ENCODE assay signal across 16 cellular contexts in genomic region chr4:102511830-102512605, GRCh38.
"Had no signal": no experiment of that assay in that cellular context is flagged by ENCODE, and none has a peak within 500 bp of the region (broad histone marks: within the 10 kb centered on the region; RNA-seq: fewer than 3 reads in every experiment).

No MANE protein-coding gene starts in this region.

- DNase-seq: activated CD4-positive, alpha-beta T cell treated with anti-CD3 and anti-CD28 coated beads, Interleukin-2, amount 50 U/mL, for 4 hours; activated CD4-positive, CD25-positive, alpha-beta regulatory T cell treated with anti-CD3 and anti-CD28 coated beads, Interleukin-2, amount 50 U/mL, for 72 hours; activated naive CD4-positive, alpha-beta T cell; adrenal gland; body of pancreas; effector memory CD8-positive, alpha-beta T cell; erythroblast; lower lobe of right lung; occipital lobe; spleen; stimulated activated CD4-positive, alpha-beta T cell treated with anti-CD3 and anti-CD28 coated beads, Interleukin-1b, Interleukin-23, amount 100 ng/mL, for 48 hours; stimulated activated naive B cell treated with anti-CD40 and anti-IgM and Interleukin-4, amounts not matched to agents 10 μg/mL and 1 μg/mL and 100 μg/mL, for 72 hours; T-helper 9 cell had no signal

- H3K4me3 ChIP-seq: adrenal gland, body of pancreas, lower lobe of right lung, spleen had no signal

- H3K27me3 Mint-ChIP-seq: central memory CD8-positive, alpha-beta T cell; effector memory CD8-positive, alpha-beta T cell; stimulated activated naive B cell treated with anti-CD40 and anti-IgM and Interleukin-4, amounts not matched to agents 10 μg/mL and 1 μg/mL and 100 μg/mL, for 72 hours had no signal

- H3K36me3 ChIP-seq: adrenal gland, lower lobe of right lung had no signal

- H3K27ac ChIP-seq: adrenal gland, body of pancreas, lower lobe of right lung, spleen had no signal

- H3K27ac Mint-ChIP-seq: effector memory CD8-positive, alpha-beta T cell; mesothelial cell of epicardium had no signal

- H3K4me3 Mint-ChIP-seq: central memory CD8-positive, alpha-beta T cell; effector memory CD8-positive, alpha-beta T cell; mesothelial cell of epicardium; stimulated activated naive B cell treated with anti-CD40 and anti-IgM and Interleukin-4, amounts not matched to agents 10 μg/mL and 1 μg/mL and 100 μg/mL, for 72 hours had no signal

- ATAC-seq: body of pancreas; effector memory CD8-positive, alpha-beta T cell; sciatic nerve; stimulated activated naive B cell treated with anti-CD40 and anti-IgM and Interleukin-4, amounts not matched to agents 10 μg/mL and 1 μg/mL and 100 μg/mL, for 72 hours had no signal

- H3K9me3 ChIP-seq: adrenal gland, body of pancreas had no signal

- H3K27me3 ChIP-seq: adrenal gland, body of pancreas, spleen had no signal

- H3K4me1 ChIP-seq: body of pancreas, lower lobe of right lung had no signal
